12 cellular contexts compared by ENCODE assay signal in genomic region chr5:99320461-99320860, GRCh38.
A peak's percentile ranks its signal among the peaks of the same experiment; 100 is the strongest.
DNase-seq lines count a peak whose midpoint lies in the region; ATAC-seq and TF ChIP-seq lines count a peak whose summit lies in the region.
"Had no signal": no experiment of that assay in that cellular context is flagged by ENCODE, and none has a peak within 500 bp of the region (broad histone marks: within the 10 kb centered on the region; RNA-seq: fewer than 3 reads in every experiment).

No MANE protein-coding gene starts in this region.

- CTCF ChIA-PET in WTC11 (lab: Charles Lee): no interaction called here

- ATAC-seq in WTC11: peak; percentile 68
- ATAC-seq: A549 had no signal

- H3K36me3 ChIP-seq in stomach: no peaks in the 10 kb centered on the region
- no peaks in the 10 kb centered on the region for H3K36me3 ChIP-seq in effector memory CD4-positive, alpha-beta T cell (ENCODE audit: control insufficient read depth, insufficient read depth, low read length)

- no peaks in the 10 kb centered on the region for H3K27me3 ChIP-seq in stomach
- H3K27me3 ChIP-seq in effector memory CD4-positive, alpha-beta T cell (replicated peaks; ENCODE audit: control insufficient read depth, insufficient read depth, low read length, poor library complexity, severe bottlenecking): no peaks in the 10 kb centered on the region

- H3K4me3 ChIP-seq in stomach: no peak overlapping the region
- H3K4me3 ChIP-seq in effector memory CD4-positive, alpha-beta T cell (ENCODE audit: insufficient read depth, low read depth, low read length, poor library complexity, severe bottlenecking): no peak overlapping the region
- H3K4me3 ChIP-seq: A549 had no signal

- no peak for TF ChIP-seq CTCF in WTC11 (IDR thresholded peaks at IDR 0.05)
- TF ChIP-seq CTCF in stomach (IDR thresholded peaks at IDR 0.05): no peak
- no peak for TF ChIP-seq CTCF in osteocyte (IDR thresholded peaks at IDR 0.05)

- no peaks in the 10 kb centered on the region for H3K27me3 Mint-ChIP-seq in WTC11 (ENCODE audit: low read depth)
- no peaks in the 10 kb centered on the region for H3K27me3 Mint-ChIP-seq in osteocyte (ENCODE audit: unreplicated experiment)

- H3K36me3 Mint-ChIP-seq in WTC11 (no peaks in the 10 kb centered on the region), osteocyte (ENCODE audit: unreplicated experiment) (no peaks in the 10 kb centered on the region)

- no peak overlapping the region for H3K4me3 Mint-ChIP-seq in WTC11
- H3K4me3 Mint-ChIP-seq in osteocyte (ENCODE audit: unreplicated experiment): no peak overlapping the region

- H3K4me1 Mint-ChIP-seq in WTC11: no peaks in the 10 kb centered on the region
- H3K4me1 Mint-ChIP-seq in osteocyte (ENCODE audit: unreplicated experiment): no peaks in the 10 kb centered on the region

- TF ChIP-seq EP300 in stomach (IDR thresholded peaks at IDR 0.05): no peak

- 35 to 53% (median 47%) methylated on average over 5 of the region's 5 CpGs for WGBS in stomach, 5 donors

- intact Hi-C loops in stomach (cut with DNase I; ENCODE audit: low total_unique reads): no loop called here

- no peak overlapping the region for H3K27ac ChIP-seq in stomach
- H3K27ac ChIP-seq in effector memory CD4-positive, alpha-beta T cell (ENCODE audit: insufficient read depth, low read length, poor library complexity, severe bottlenecking): no peak overlapping the region
- H3K27ac ChIP-seq: A549 had no signal

- H3K27ac Mint-ChIP-seq in WTC11 (no peak overlapping the region), osteocyte (ENCODE audit: unreplicated experiment) (no peak overlapping the region)

- no peaks in the 10 kb centered on the region for H3K4me1 ChIP-seq in stomach
- no peaks in the 10 kb centered on the region for H3K4me1 ChIP-seq in effector memory CD4-positive, alpha-beta T cell (ENCODE audit: control insufficient read depth, insufficient read depth, low read length, poor library complexity, severe bottlenecking)
- H3K4me1 ChIP-seq: A549 had no signal

- DNase-seq in NCI-H146 (lab: John Stamatoyannopoulos, UW) (peak; percentile 5), NCI-H146 treated with DMSO at 0.1 percent for 48 hours (lab: John Stamatoyannopoulos, UW; ENCODE audit: unreplicated experiment) (no peak), NCI-H524 (lab: John Stamatoyannopoulos, UW) (peak; percentile 59 to 87), WTC11 (ENCODE audit: low spot score) (no peak), stomach (peak; percentile 31), NCI-H2171 (lab: John Stamatoyannopoulos, UW) (no peak), osteocyte (ENCODE audit: extremely low spot score, unreplicated experiment) (no peak)
- DNase-seq in effector memory CD4-positive, alpha-beta T cell: no peak
- DNase-seq: activated CD4-positive, alpha-beta T cell treated with anti-CD3 and anti-CD28 coated beads for 48 hours; glutamatergic neuron; IMR-90 had no signal

- POLR2A ChIA-PET in WTC11 (lab: Charles Lee): no interaction called here

- no peaks in the 10 kb centered on the region for H3K9me3 ChIP-seq in stomach
- no peaks in the 10 kb centered on the region for H3K9me3 ChIP-seq in effector memory CD4-positive, alpha-beta T cell (ENCODE audit: control insufficient read depth, low read length)
- H3K9me3 ChIP-seq: A549 had no signal

- H3K9me3 Mint-ChIP-seq in WTC11 (no peaks in the 10 kb centered on the region), osteocyte (ENCODE audit: unreplicated experiment) (no peaks in the 10 kb centered on the region)

- no peak for TF ChIP-seq POLR2A in stomach (IDR thresholded peaks at IDR 0.05)

TF ChIP-seq in WTC11, 78 proteins besides CTCF, POLR2A, EP300 and RAD21 (continues in another document):
- TF ChIP-seq ZNF416 (CRISPR knock-in tag; IDR thresholded peaks at IDR 0.05): no peak
- TF ChIP-seq PRDM15 (CRISPR knock-in tag; IDR thresholded peaks at IDR 0.05): no peak
- TF ChIP-seq TP53 (CRISPR knock-in tag; IDR thresholded peaks at IDR 0.05): no peak
- no peak for TF ChIP-seq OVOL2 (CRISPR knock-in tag; IDR thresholded peaks at IDR 0.05; ENCODE audit: borderline replicate concordance)
- no peak for TF ChIP-seq ZNF121 (CRISPR knock-in tag; IDR thresholded peaks at IDR 0.05)
- TF ChIP-seq E2F1 (CRISPR knock-in tag; IDR thresholded peaks at IDR 0.05): no peak
- no peak for TF ChIP-seq ATF2 (CRISPR knock-in tag; IDR thresholded peaks at IDR 0.05; ENCODE audit: borderline replicate concordance, low read depth)
- TF ChIP-seq ZBTB21 (CRISPR knock-in tag; IDR thresholded peaks at IDR 0.05; ENCODE audit: borderline replicate concordance): no peak
- TF ChIP-seq ZNF396 (CRISPR knock-in tag; IDR thresholded peaks at IDR 0.05; ENCODE audit: borderline replicate concordance): no peak
- TF ChIP-seq ZMAT4 (CRISPR knock-in tag; IDR thresholded peaks at IDR 0.05): no peak
- TF ChIP-seq ZNF219 (CRISPR knock-in tag; IDR thresholded peaks at IDR 0.05; ENCODE audit: borderline replicate concordance): no peak
- TF ChIP-seq IRF1 (CRISPR knock-in tag; IDR thresholded peaks at IDR 0.05): no peak
- no peak for TF ChIP-seq GRHL2 (CRISPR knock-in tag; IDR thresholded peaks at IDR 0.05; ENCODE audit: insufficient replicate concordance, severe bottlenecking)
- no peak for TF ChIP-seq RELA (CRISPR knock-in tag; IDR thresholded peaks at IDR 0.05; ENCODE audit: borderline replicate concordance)
- no peak for TF ChIP-seq ELF4 (CRISPR knock-in tag; IDR thresholded peaks at IDR 0.05; ENCODE audit: low read depth)

Comparison
In these comparisons a context has a peak if more than half of its experiments do, and no peak if none do; other contexts are left out.
1. DNase-seq: peak in NCI-H146 (single experiment), NCI-H524 (2 of 2) and stomach (single experiment); none in NCI-H146 treated with DMSO at 0.1 percent for 48 hours (single experiment), WTC11 (single experiment), effector memory CD4-positive, alpha-beta T cell (0 of 3), NCI-H2171 (single experiment) and osteocyte (single experiment).